Comparison of ENCODE assay signal across 13 cellular contexts in genomic region chr22:29626497-29627195, GRCh38. TPM values are rescaled to one million over a fixed set of nuclear protein-coding genes. Genes with fewer than 3 reads are reported as not detected.
DNase-seq lines count a peak whose midpoint lies in the region; ATAC-seq and TF ChIP-seq lines count a peak whose summit lies in the region.
"Had no signal": no experiment of that assay in that cellular context is flagged by ENCODE, and none has a peak within 500 bp of the region (broad histone marks: within the 10 kb centered on the region; RNA-seq: fewer than 3 reads in every experiment).

No MANE protein-coding gene starts in this region.

- H3K27ac ChIP-seq in Panc1 (ENCODE audit: low read length): peak overlapping the region; percentile 83
- H3K27ac ChIP-seq in osteoblast (ENCODE audit: low read depth, low read length): peak overlapping the region; percentile 96
- H3K27ac ChIP-seq in naive thymus-derived CD4-positive, alpha-beta T cell (ENCODE audit: low read depth, low read length): no peak overlapping the region
- H3K27ac ChIP-seq: neutrophil had no signal

- H3K27me3 ChIP-seq in Panc1 (ENCODE audit: control insufficient read depth, insufficient read depth, low read length) (no peaks in the 10 kb centered on the region), osteoblast (ENCODE audit: insufficient read depth, low read length) (no peaks in the 10 kb centered on the region)
- H3K27me3 ChIP-seq in naive thymus-derived CD4-positive, alpha-beta T cell (ENCODE audit: control insufficient read depth in 2 of 2, insufficient read depth in 2 of 2, low read length in 2 of 2): no peaks in the 10 kb centered on the region
- H3K27me3 ChIP-seq: MG63, neutrophil had no signal

- CTCF ChIA-PET in Panc1 (lab: Charles Lee): interaction anchor here (0.7 kb wide), 1 partner anchor 28 kb away, joined by 5 read pairs; no protein-coding TSS in a partner anchor
- CTCF ChIA-PET in HEK293T (lab: Yijun Ruan, JAX): interaction anchor here (0.6 to 2.5 kb wide), 8 partner anchors 10 to 378 kb away, joined by 3 to 16 read pairs (median 4); no protein-coding TSS in a partner anchor
- CTCF ChIA-PET in naive thymus-derived CD4-positive, alpha-beta T cell (lab: Charles Lee): interaction anchor here (0.6 to 1.3 kb wide), 10 partner anchors 8 to 376 kb away, joined by 3 to 7 read pairs (median 3); no protein-coding TSS in a partner anchor

- BruUV-seq in Panc1 (replicated peaks; lab: Mats Ljungman, UMichigan): no TSS peak

- H3K27ac Mint-ChIP-seq in naive thymus-derived CD4-positive, alpha-beta T cell: peak overlapping the region in 1 of 9 donors; percentile 24

- H4K20me1 ChIP-seq in osteoblast (ENCODE audit: insufficient read depth, low read length): no peaks in the 10 kb centered on the region

- no peaks in the 10 kb centered on the region for H3K9me3 Mint-ChIP-seq in naive thymus-derived CD4-positive, alpha-beta T cell

- in situ Hi-C loops in Panc1 (cut with HindIII; ENCODE audit: low pct_unique_long_range_greater_than_20kb, low sequenced_read_pairs): no loop called here

- peaks cover 0 to 7% (median 3%) of the 10 kb centered on the region in 5 donors for H3K36me3 Mint-ChIP-seq in naive thymus-derived CD4-positive, alpha-beta T cell

- peak overlapping the region; percentile 78 for H3K4me2 ChIP-seq in osteoblast (ENCODE audit: insufficient read depth, low read length)

- POLR2A ChIA-PET in Panc1 (lab: Charles Lee) (interaction anchor here (0.6 kb wide), 1 partner anchor 294 kb away, joined by 3 read pairs; no protein-coding TSS in a partner anchor), HEK293T (lab: Yijun Ruan, JAX) (no interaction called here)
- POLR2A ChIA-PET in naive thymus-derived CD4-positive, alpha-beta T cell (lab: Charles Lee): interaction anchor here (1.3 kb wide), 1 partner anchor 9 kb away, joined by 3 read pairs; no protein-coding TSS in a partner anchor

- H3K4me3 ChIP-seq in Panc1 (ENCODE audit: low read depth in 2 of 2, low read length in 2 of 2): no peak overlapping the region
- H3K4me3 ChIP-seq in epithelial cell of esophagus (ENCODE audit: low read length): no peak overlapping the region
- no peak overlapping the region for H3K4me3 ChIP-seq in osteoblast (ENCODE audit: insufficient read depth, low read length)
- no peak overlapping the region for H3K4me3 ChIP-seq in naive thymus-derived CD4-positive, alpha-beta T cell (ENCODE audit: low read length)
- H3K4me3 ChIP-seq: MG63 had no signal

- H3K4me1 Mint-ChIP-seq in naive thymus-derived CD4-positive, alpha-beta T cell: peaks cover 40 to 92% (median 80%) of the 10 kb centered on the region in 7 donors

- H3K27me3 Mint-ChIP-seq in naive thymus-derived CD4-positive, alpha-beta T cell: no peaks in the 10 kb centered on the region

- ATAC-seq in Panc1 (no peak), GM21786 (IDR thresholded peaks at IDR 0.05; ENCODE audit: unreplicated experiment) (no peak)
- ATAC-seq in naive thymus-derived CD4-positive, alpha-beta T cell: no peak

- peaks cover 92% of the 10 kb centered on the region for H3K4me1 ChIP-seq in Panc1 (ENCODE audit: control insufficient read depth, insufficient read depth, low read length)
- peaks cover 60% of the 10 kb centered on the region for H3K4me1 ChIP-seq in osteoblast (ENCODE audit: insufficient read depth, low read length)
- H3K4me1 ChIP-seq in naive thymus-derived CD4-positive, alpha-beta T cell (ENCODE audit: control insufficient read depth in 2 of 2, insufficient read depth in 2 of 2, low read length in 2 of 2): peaks cover 0 to 37% of the 10 kb centered on the region in 2 donors

- DNase-seq in EL (peak; percentile 89), Panc1 (ENCODE audit: low read depth, low spot score) (no peak), epithelial cell of esophagus (ENCODE audit: low read depth) (peak; percentile 89), osteoblast (ENCODE audit: insufficient read length, low spot score, missing footprints) (no peak), HEK293T (ENCODE audit: extremely low spot score) (no peak), NCI-H2196 (lab: John Stamatoyannopoulos, UW; ENCODE audit: unreplicated experiment) (no peak)
- DNase-seq in naive thymus-derived CD4-positive, alpha-beta T cell: no peak
- DNase-seq: amniotic stem cell, MG63, NCI-H524, SHP77 treated with DMSO at 0.1 percent for 48 hours had no signal

- intact Hi-C loops in Panc1 (cut with micrococcal nuclease; ENCODE audit: unreplicated experiment): no loop called here
- intact Hi-C loops in naive thymus-derived CD4-positive, alpha-beta T cell (cut with micrococcal nuclease): loop anchor here in 1 of 2 donors (5.0 kb wide), 1 partner anchor 461 kb away; no protein-coding TSS in a partner anchor

- TF ChIP-seq CTCF in Panc1 (IDR thresholded peaks at IDR 0.05) (no peak), epithelial cell of esophagus (IDR thresholded peaks at IDR 0.05; ENCODE audit: insufficient read depth, low read depth, low read length, missing control alignments) (no peak), osteoblast (IDR thresholded peaks at IDR 0.05; ENCODE audit: extremely low read depth, low read depth, low read length) (no peak)

- no peaks in the 10 kb centered on the region for H3K9me3 ChIP-seq in Panc1 (ENCODE audit: control insufficient read depth, insufficient read depth, low read depth, low read length)
- no peaks in the 10 kb centered on the region for H3K9me3 ChIP-seq in osteoblast (ENCODE audit: low read depth, low read length)
- H3K9me3 ChIP-seq in naive thymus-derived CD4-positive, alpha-beta T cell (ENCODE audit: control insufficient read depth in 2 of 3, low read length in 3 of 3): no peaks in the 10 kb centered on the region
- H3K9me3 ChIP-seq: MG63, neutrophil had no signal

- H3K79me2 ChIP-seq in osteoblast (ENCODE audit: insufficient read depth, low read length): peaks cover 74% of the 10 kb centered on the region

- no peak overlapping the region for H3K4me3 Mint-ChIP-seq in naive thymus-derived CD4-positive, alpha-beta T cell

- no peaks in the 10 kb centered on the region for H3K36me3 ChIP-seq in Panc1 (ENCODE audit: control insufficient read depth, insufficient read depth, low read length)
- no peaks in the 10 kb centered on the region for H3K36me3 ChIP-seq in osteoblast (ENCODE audit: insufficient read depth, low read length)
- no peaks in the 10 kb centered on the region for H3K36me3 ChIP-seq in naive thymus-derived CD4-positive, alpha-beta T cell (ENCODE audit: control insufficient read depth in 2 of 3, insufficient read depth in 3 of 3, low read length in 3 of 3)
- H3K36me3 ChIP-seq: neutrophil had no signal

- no peak overlapping the region for H2AFZ ChIP-seq in osteoblast (ENCODE audit: low read length)

TF ChIP-seq in HEK293T, 16 proteins besides CTCF, POLR2A, EP300 and RAD21:
- TF ChIP-seq FOXM1 (IDR thresholded peaks at IDR 0.05; ENCODE audit: borderline replicate concordance): no peak
- TF ChIP-seq NFRKB (IDR thresholded peaks at IDR 0.05): no peak
- TF ChIP-seq LEF1 (IDR thresholded peaks at IDR 0.05; ENCODE audit: borderline replicate concordance): no peak
- TF ChIP-seq PKNOX1 (IDR thresholded peaks at IDR 0.05): no peak
- TF ChIP-seq SUZ12 (IDR thresholded peaks at IDR 0.05): no peak
- TF ChIP-seq BHLHE40 (IDR thresholded peaks at IDR 0.05; ENCODE audit: borderline replicate concordance): no peak
- no peak for TF ChIP-seq TARDBP (IDR thresholded peaks at IDR 0.05)
- no peak for TF ChIP-seq HDGF (IDR thresholded peaks at IDR 0.05; ENCODE audit: borderline replicate concordance)
- TF ChIP-seq FOXK2 (IDR thresholded peaks at IDR 0.05): no peak
- no peak for TF ChIP-seq ARNT (IDR thresholded peaks at IDR 0.05)
- no peak for TF ChIP-seq ELF4 (IDR thresholded peaks at IDR 0.05)
- no peak for TF ChIP-seq ZNF384 (IDR thresholded peaks at IDR 0.05)
- TF ChIP-seq FOXA1 (IDR thresholded peaks at IDR 0.05): no peak
- TF ChIP-seq CTBP1 (IDR thresholded peaks at IDR 0.05; ENCODE audit: borderline replicate concordance): no peak
- TF ChIP-seq SP1 (IDR thresholded peaks at IDR 0.05): no peak
- no peak for TF ChIP-seq L3MBTL2 (conservative IDR thresholded peaks at IDR 0.05)

RNA-seq across cellular contexts. Expression of gene NF2, which starts 23.2 kb away (rescaled TPM):
- total RNA-seq in Panc1 (2021; ENCODE audit: unreplicated experiment) (190 TPM), osteoblast (72.7 and 84.0 TPM in 2 replicates)
- 34.0 TPM for polyA plus RNA-seq in Panc1 (2012; ENCODE audit: insufficient read length)
- total RNA-seq in naive thymus-derived CD4-positive, alpha-beta T cell: 10 to 100 TPM; 27.6 to 56.3 (median 28.3) TPM
- 10 to 100 TPM; 15.6 to 23.1 TPM for polyA plus RNA-seq in naive thymus-derived CD4-positive, alpha-beta T cell

RNA-seq across cellular contexts. Expression of gene NIPSNAP1, which starts 45.7 kb away (rescaled TPM):
- total RNA-seq in Panc1 (2021; ENCODE audit: unreplicated experiment) (40.0 TPM), osteoblast (47.0 and 52.5 TPM in 2 replicates)
- polyA plus RNA-seq in Panc1 (2012; ENCODE audit: insufficient read length): 72.8 TPM
- total RNA-seq in naive thymus-derived CD4-positive, alpha-beta T cell: 10 to 100 TPM; 30.0 to 37.9 (median 35.4) TPM
- polyA plus RNA-seq in naive thymus-derived CD4-positive, alpha-beta T cell: 10 to 100 TPM; 56.5 to 59.2 TPM

Comparison
In these comparisons a context has a peak if more than half of its experiments do, and no peak if none do; other contexts are left out.
1. DNase-seq: peak in EL (single experiment) and epithelial cell of esophagus (single experiment); none in Panc1 (single experiment), osteoblast (single experiment), HEK293T (single experiment), NCI-H2196 (single experiment) and naive thymus-derived CD4-positive, alpha-beta T cell (0 of 9).